Comparison of ENCODE assay signal across 1 cellular context in the genomic region with DNA sequence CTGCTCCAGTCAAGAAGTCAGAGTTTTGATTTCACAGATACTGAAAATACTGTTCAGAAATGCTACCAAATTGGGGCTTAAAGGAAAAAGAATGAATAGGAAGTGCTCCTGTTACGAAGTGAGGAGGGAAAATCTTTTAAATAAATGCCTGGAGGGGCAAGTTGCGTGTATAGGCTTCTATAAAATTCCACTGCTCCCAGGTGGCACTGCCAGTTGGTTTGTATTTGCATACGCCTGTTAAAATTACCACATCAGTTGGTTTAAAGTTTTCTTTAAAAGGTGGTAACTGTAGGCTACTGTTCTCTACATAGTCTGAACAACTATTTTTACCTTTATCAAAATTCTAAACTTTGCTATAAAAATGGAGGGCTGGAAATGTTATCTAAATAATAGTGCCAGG.
TF ChIP-seq lines count a peak whose summit lies in the region.

No MANE protein-coding gene starts in this region.

TF ChIP-seq in GM23338, 12 proteins besides CTCF, POLR2A, EP300 and RAD21 (continued from another document):
- TF ChIP-seq, protein P1, sequence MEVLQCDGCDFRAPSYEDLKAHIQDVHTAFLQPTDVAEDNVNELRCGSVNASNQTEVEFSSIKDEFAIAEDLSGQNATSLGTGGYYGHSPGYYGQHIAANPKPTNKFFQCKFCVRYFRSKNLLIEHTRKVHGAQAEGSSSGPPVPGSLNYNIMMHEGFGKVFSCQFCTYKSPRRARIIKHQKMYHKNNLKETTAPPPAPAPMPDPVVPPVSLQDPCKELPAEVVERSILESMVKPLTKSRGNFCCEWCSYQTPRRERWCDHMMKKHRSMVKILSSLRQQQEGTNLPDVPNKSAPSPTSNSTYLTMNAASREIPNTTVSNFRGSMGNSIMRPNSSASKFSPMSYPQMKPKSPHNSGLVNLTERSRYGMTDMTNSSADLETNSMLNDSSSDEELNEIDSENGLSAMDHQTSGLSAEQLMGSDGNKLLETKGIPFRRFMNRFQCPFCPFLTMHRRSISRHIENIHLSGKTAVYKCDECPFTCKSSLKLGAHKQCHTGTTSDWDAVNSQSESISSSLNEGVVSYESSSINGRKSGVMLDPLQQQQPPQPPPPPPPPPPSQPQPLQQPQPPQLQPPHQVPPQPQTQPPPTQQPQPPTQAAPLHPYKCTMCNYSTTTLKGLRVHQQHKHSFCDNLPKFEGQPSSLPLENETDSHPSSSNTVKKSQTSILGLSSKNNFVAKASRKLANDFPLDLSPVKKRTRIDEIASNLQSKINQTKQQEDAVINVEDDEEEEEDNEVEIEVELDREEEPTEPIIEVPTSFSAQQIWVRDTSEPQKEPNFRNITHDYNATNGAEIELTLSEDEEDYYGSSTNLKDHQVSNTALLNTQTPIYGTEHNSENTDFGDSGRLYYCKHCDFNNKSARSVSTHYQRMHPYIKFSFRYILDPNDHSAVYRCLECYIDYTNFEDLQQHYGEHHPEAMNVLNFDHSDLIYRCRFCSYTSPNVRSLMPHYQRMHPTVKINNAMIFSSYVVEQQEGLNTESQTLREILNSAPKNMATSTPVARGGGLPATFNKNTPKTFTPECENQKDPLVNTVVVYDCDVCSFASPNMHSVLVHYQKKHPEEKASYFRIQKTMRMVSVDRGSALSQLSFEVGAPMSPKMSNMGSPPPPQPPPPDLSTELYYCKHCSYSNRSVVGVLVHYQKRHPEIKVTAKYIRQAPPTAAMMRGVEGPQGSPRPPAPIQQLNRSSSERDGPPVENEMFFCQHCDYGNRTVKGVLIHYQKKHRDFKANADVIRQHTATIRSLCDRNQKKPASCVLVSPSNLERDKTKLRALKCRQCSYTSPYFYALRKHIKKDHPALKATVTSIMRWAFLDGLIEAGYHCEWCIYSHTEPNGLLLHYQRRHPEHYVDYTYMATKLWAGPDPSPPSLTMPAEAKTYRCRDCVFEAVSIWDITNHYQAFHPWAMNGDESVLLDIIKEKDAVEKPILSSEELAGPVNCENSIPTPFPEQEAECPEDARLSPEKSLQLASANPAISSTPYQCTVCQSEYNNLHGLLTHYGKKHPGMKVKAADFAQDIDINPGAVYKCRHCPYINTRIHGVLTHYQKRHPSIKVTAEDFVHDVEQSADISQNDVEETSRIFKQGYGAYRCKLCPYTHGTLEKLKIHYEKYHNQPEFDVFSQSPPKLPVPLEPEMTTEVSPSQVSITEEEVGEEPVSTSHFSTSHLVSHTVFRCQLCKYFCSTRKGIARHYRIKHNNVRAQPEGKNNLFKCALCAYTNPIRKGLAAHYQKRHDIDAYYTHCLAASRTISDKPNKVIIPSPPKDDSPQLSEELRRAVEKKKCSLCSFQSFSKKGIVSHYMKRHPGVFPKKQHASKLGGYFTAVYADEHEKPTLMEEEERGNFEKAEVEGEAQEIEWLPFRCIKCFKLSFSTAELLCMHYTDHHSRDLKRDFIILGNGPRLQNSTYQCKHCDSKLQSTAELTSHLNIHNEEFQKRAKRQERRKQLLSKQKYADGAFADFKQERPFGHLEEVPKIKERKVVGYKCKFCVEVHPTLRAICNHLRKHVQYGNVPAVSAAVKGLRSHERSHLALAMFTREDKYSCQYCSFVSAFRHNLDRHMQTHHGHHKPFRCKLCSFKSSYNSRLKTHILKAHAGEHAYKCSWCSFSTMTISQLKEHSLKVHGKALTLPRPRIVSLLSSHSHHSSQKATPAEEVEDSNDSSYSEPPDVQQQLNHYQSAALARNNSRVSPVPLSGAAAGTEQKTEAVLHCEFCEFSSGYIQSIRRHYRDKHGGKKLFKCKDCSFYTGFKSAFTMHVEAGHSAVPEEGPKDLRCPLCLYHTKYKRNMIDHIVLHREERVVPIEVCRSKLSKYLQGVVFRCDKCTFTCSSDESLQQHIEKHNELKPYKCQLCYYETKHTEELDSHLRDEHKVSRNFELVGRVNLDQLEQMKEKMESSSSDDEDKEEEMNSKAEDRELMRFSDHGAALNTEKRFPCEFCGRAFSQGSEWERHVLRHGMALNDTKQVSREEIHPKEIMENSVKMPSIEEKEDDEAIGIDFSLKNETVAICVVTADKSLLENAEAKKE (CRISPR knock-in tag; IDR thresholded peaks at IDR 0.05): no peak
- no peak for TF ChIP-seq JUNB (IDR thresholded peaks at IDR 0.05; ENCODE audit: unreplicated experiment)
- no peak for TF ChIP-seq ZNF114 (CRISPR knock-in tag; IDR thresholded peaks at IDR 0.05)
- no peak for TF ChIP-seq EZH2phosphoT487 (IDR thresholded peaks at IDR 0.05; ENCODE audit: unreplicated experiment)
